In the genomic region with DNA sequence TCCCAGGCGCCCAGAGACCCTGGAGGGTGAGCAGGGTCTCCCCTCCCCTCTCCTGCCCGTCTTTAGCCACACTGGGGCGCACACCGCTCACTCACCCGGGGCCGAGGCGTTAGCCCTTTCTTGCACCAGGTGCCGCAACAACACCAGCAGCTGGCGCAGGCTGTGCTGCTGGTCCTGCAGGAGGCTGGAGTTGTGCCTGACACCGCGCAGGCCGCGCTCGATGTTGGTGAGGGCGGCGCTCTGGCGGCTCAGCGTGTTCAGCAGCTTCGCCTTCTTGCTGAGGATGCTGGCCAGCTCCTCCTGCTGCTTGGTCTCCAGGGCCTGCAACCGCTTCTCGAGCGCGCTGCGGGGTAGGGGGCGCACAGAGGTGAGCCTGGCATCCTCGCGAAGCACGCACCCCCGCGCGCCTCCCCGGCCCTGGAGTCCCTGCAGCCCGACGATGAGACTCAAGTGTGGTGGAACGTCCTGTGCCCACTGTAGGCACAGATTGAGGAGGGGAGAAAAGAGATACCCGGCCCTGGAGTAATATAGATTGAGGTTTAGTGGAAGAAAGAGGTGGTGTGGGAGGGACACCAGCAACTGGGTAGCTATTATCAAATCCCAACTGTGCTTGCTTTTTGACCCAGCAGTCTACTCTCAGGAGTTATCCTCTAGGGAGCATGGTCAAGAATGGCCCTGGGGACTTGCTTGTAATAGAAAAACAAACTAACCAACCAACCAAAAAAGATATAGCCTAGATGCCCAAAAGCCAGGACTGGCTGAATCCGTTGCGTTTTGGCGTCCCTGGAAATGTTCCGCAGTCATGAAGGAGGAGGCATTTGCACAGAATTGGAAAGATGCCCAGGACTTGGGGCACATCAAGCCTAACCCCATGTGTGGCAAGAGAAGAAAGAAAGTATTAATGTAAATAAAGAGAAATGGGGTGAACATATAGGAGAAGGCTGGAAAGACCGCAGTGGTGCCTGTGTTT, we compare ENCODE assay signal across 10 cellular contexts. TPM values are rescaled to one million over a fixed set of nuclear protein-coding genes. Genes with fewer than 3 reads are reported as not detected.
DNase-seq lines count a peak whose midpoint lies in the region; ATAC-seq, FAIRE-seq and TF ChIP-seq lines count a peak whose summit lies in the region.
"Had no signal": no experiment of that assay in that cellular context is flagged by ENCODE, and none has a peak within 500 bp of the region (broad histone marks: within the 10 kb centered on the region; RNA-seq: fewer than 3 reads in every experiment).

No MANE protein-coding gene starts in this region.

- H3K9ac ChIP-seq in BLaER1 (no peak overlapping the region), endothelial cell of umbilical vein (replicated peaks; ENCODE audit: extremely low read depth, insufficient read depth, low read length) (no peak overlapping the region), mesenchymal stem cell (ENCODE audit: low read length) (no peak overlapping the region)

- H2BK5ac ChIP-seq in mesenchymal stem cell (ENCODE audit: low read depth, low read length, poor library complexity, severe bottlenecking): no peak overlapping the region

- H3K79me1 ChIP-seq in mesenchymal stem cell (replicated peaks; ENCODE audit: low read length, poor library complexity, severe bottlenecking): no peaks in the 10 kb centered on the region

- no peak overlapping the region for H3K14ac ChIP-seq in mesenchymal stem cell (ENCODE audit: low read length in 2 of 2)

- H2BK12ac ChIP-seq in mesenchymal stem cell (ENCODE audit: low read length in 2 of 2): no peak overlapping the region

- no peaks in the 10 kb centered on the region for H3K9me1 ChIP-seq in endothelial cell of umbilical vein (replicated peaks; ENCODE audit: control insufficient read depth, extremely low read depth, insufficient read depth, low read length)

- H3K27ac ChIP-seq in BLaER1 (no peak overlapping the region), endothelial cell of umbilical vein (ENCODE audit: insufficient read depth, low read depth, low read length) (no peak overlapping the region), mesenchymal stem cell (ENCODE audit: low read length, poor library complexity, severe bottlenecking) (no peak overlapping the region)
- H3K27ac ChIP-seq: SK-N-MC, upper lobe of left lung had no signal

- DNase-seq in LNCaP clone FGC (ENCODE audit: low read depth) (peak; percentile 57), endothelial cell of umbilical vein (ENCODE audit: low read depth, low spot score) (peak; percentile 19), mesenchymal stem cell (peak; percentile 23), NCI-H2081 (lab: John Stamatoyannopoulos, UW) (no peak)
- no peak for DNase-seq in activated CD4-positive, CD25-positive, alpha-beta regulatory T cell (lab: John Stamatoyannopoulos, UW)

- no peak overlapping the region for H3K4ac ChIP-seq in mesenchymal stem cell (ENCODE audit: low read depth in 1 of 2, low read length in 2 of 2)

- dilution Hi-C loops in endothelial cell of umbilical vein (cut with MboI; ENCODE audit: extremely low pct_ligation_motif_present, low sequenced_read_pairs): no loop called here

- POLR2A ChIA-PET in endothelial cell of umbilical vein (lab: Charles Lee): no interaction called here

- H3K4me3 ChIP-seq in BLaER1: 0 out of 2 replicates have a peak overlapping the region, but pooled peaks have one; percentile 15
- H3K4me3 ChIP-seq in LNCaP clone FGC (ENCODE audit: low read depth, low read length): no peak overlapping the region
- no peak overlapping the region for H3K4me3 ChIP-seq in endothelial cell of umbilical vein (replicated peaks in 1 of 3; ENCODE audit: insufficient read depth in 1 of 3, low read depth in 1 of 3, low read length in 3 of 3)
- no peak overlapping the region for H3K4me3 ChIP-seq in mesenchymal stem cell (ENCODE audit: insufficient read depth in 1 of 2, low read depth in 1 of 2, low read length in 2 of 2)
- H3K4me3 ChIP-seq: SK-N-MC, upper lobe of left lung had no signal

- H2BK120ac ChIP-seq in mesenchymal stem cell (ENCODE audit: low read depth, low read length): no peak overlapping the region

- H3K36me3 ChIP-seq in BLaER1 (no peaks in the 10 kb centered on the region), endothelial cell of umbilical vein (ENCODE audit: control insufficient read depth in 2 of 2, extremely low read depth in 1 of 2, insufficient read depth in 2 of 2, low read length in 2 of 2) (no peaks in the 10 kb centered on the region), mesenchymal stem cell (ENCODE audit: control insufficient read depth in 1 of 2, insufficient read depth in 2 of 2, low read depth in 1 of 2, low read length in 2 of 2) (peaks cover 0 to 3% of the 10 kb centered on the region in 2 experiments)
- H3K36me3 ChIP-seq: upper lobe of left lung had no signal

- peaks cover 36% of the 10 kb centered on the region for H3K4me1 ChIP-seq in BLaER1
- no peaks in the 10 kb centered on the region for H3K4me1 ChIP-seq in endothelial cell of umbilical vein (ENCODE audit: control insufficient read depth, extremely low read depth, insufficient read depth, low read length)
- peaks cover 10% of the 10 kb centered on the region for H3K4me1 ChIP-seq in mesenchymal stem cell (ENCODE audit: control insufficient read depth, insufficient read depth, low read depth, low read length)

- peak; percentile 53 for TF ChIP-seq CTCF in LNCaP clone FGC (IDR thresholded peaks at IDR 0.05; ENCODE audit: control insufficient read depth, extremely low read depth, insufficient read depth)
- TF ChIP-seq CTCF in endothelial cell of umbilical vein (IDR thresholded peaks at IDR 0.05; ENCODE audit: extremely low read depth in 1 of 2, insufficient read depth in 1 of 2, low read depth in 1 of 2, low read length in 2 of 2): no peak

- no peaks in the 10 kb centered on the region for H3K27me3 ChIP-seq in BLaER1
- H3K27me3 ChIP-seq in endothelial cell of umbilical vein (ENCODE audit: control insufficient read depth in 2 of 2, insufficient read depth in 2 of 2, low read length in 2 of 2): peaks cover 6 to 12% of the 10 kb centered on the region in 2 experiments
- peaks cover 51 to 61% of the 10 kb centered on the region in 2 experiments for H3K27me3 ChIP-seq in mesenchymal stem cell (ENCODE audit: control insufficient read depth in 1 of 2, insufficient read depth in 1 of 2, low read length in 2 of 2)

- H2AFZ ChIP-seq in endothelial cell of umbilical vein (ENCODE audit: low read depth, low read length): no peak overlapping the region
- H2AFZ ChIP-seq in mesenchymal stem cell (ENCODE audit: low read depth, low read length): no peak overlapping the region

- H4K20me1 ChIP-seq in BLaER1: peaks cover 47% of the 10 kb centered on the region; the same call in 1 of the 2 replicates
- no peaks in the 10 kb centered on the region for H4K20me1 ChIP-seq in endothelial cell of umbilical vein (replicated peaks; ENCODE audit: control insufficient read depth, extremely low read depth, insufficient read depth, low read length)

- TF ChIP-seq POLR2A in endothelial cell of umbilical vein (IDR thresholded peaks at IDR 0.05; ENCODE audit: low read depth, low read length): no peak

- intact Hi-C loops in endothelial cell of umbilical vein (cut with micrococcal nuclease): loop anchor here (5.0 kb wide), 1 partner anchor 38 kb away; no protein-coding TSS in a partner anchor

- ATAC-seq in HG03095 (IDR thresholded peaks at IDR 0.05; ENCODE audit: unreplicated experiment) (no peak), HG02852 (IDR thresholded peaks at IDR 0.05; ENCODE audit: unreplicated experiment) (no peak)

- CTCF ChIA-PET in endothelial cell of umbilical vein (lab: Charles Lee): interaction anchor here (0.6 to 1.5 kb wide), 5 partner anchors 25 to 69 kb away, joined by 3 to 7 read pairs (median 3); partner anchors contain the start of gene FAM110A

- no peaks in the 10 kb centered on the region for H3K9me3 ChIP-seq in BLaER1
- H3K9me3 ChIP-seq in endothelial cell of umbilical vein (replicated peaks; ENCODE audit: control insufficient read depth, insufficient read depth, low read length): no peaks in the 10 kb centered on the region
- H3K9me3 ChIP-seq in mesenchymal stem cell (ENCODE audit: control insufficient read depth, low read length): no peaks in the 10 kb centered on the region
- H3K9me3 ChIP-seq: upper lobe of left lung had no signal

- H3K18ac ChIP-seq in mesenchymal stem cell (ENCODE audit: low read depth in 1 of 2, low read length in 2 of 2): no peak overlapping the region

- no TSS peak for BruUV-seq in endothelial cell of umbilical vein (replicated peaks; lab: Mats Ljungman, UMichigan)

- H4K8ac ChIP-seq in mesenchymal stem cell (ENCODE audit: low read length): no peak overlapping the region

- no peak overlapping the region for H3K23ac ChIP-seq in mesenchymal stem cell (ENCODE audit: low read length in 2 of 2)

- H3K4me2 ChIP-seq in BLaER1 (peak overlapping the region; percentile 83), endothelial cell of umbilical vein (ENCODE audit: insufficient read depth, low read length) (no peak overlapping the region), mesenchymal stem cell (ENCODE audit: low read length, poor library complexity, severe bottlenecking) (no peak overlapping the region)

- no peaks in the 10 kb centered on the region for H3K79me2 ChIP-seq in endothelial cell of umbilical vein (ENCODE audit: control insufficient read depth, insufficient read depth, low read length)

- FAIRE-seq in endothelial cell of umbilical vein (lab: Jason Lieb, UNC): no peak

- no peak overlapping the region for H4K91ac ChIP-seq in mesenchymal stem cell (ENCODE audit: low read length)

- H2AK5ac ChIP-seq in mesenchymal stem cell (ENCODE audit: low read length, severe bottlenecking): no peak overlapping the region

- 14% methylated on average over 40 of the region's 41 CpGs for WGBS in mesenchymal stem cell

- H2BK15ac ChIP-seq in mesenchymal stem cell (ENCODE audit: low read depth, poor library complexity, severe bottlenecking): no peak overlapping the region

RNA-seq across cellular contexts. Expression of gene ANGPT4, which starts 30.9 kb away (rescaled TPM):
- total RNA-seq in endothelial cell of umbilical vein: not detected in 2 replicates
- not detected in 2 replicates for polyA plus RNA-seq in endothelial cell of umbilical vein
- polyA plus RNA-seq in endothelial cell of umbilical vein (2011; cell fraction: cytosol; rRNA removed): not detected in 2 replicates
- not detected in 2 replicates for polyA plus RNA-seq in endothelial cell of umbilical vein (2011; cell fraction: nucleus; rRNA removed)
- polyA plus RNA-seq in endothelial cell of umbilical vein (2012): not detected in 2 replicates
- not detected in 2 replicates for polyA minus RNA-seq in endothelial cell of umbilical vein
- not detected for polyA minus RNA-seq in endothelial cell of umbilical vein (2011; cell fraction: cytosol; rRNA and poly(A)+ RNA removed)
- not detected in 2 replicates for polyA minus RNA-seq in endothelial cell of umbilical vein (2011; cell fraction: nucleus; rRNA and poly(A)+ RNA removed)
- 0.03 TPM for polyA plus RNA-seq in mesenchymal stem cell (2013, experiment 1 of 2)
- polyA plus RNA-seq in mesenchymal stem cell (2013, experiment 2 of 2): 0.01 TPM

RNA-seq across cellular contexts. Expression of gene FAM110A, which starts 51.8 kb away (rescaled TPM):
- total RNA-seq in endothelial cell of umbilical vein: 4.6 and 5.8 TPM in 2 replicates
- 5.4 and 7.2 TPM in 2 replicates for polyA plus RNA-seq in endothelial cell of umbilical vein
- polyA plus RNA-seq in endothelial cell of umbilical vein (2011; cell fraction: cytosol; rRNA removed): 4.5 and 4.7 TPM in 2 replicates
- 3.6 and 3.9 TPM in 2 replicates for polyA plus RNA-seq in endothelial cell of umbilical vein (2011; cell fraction: nucleus; rRNA removed)
- polyA plus RNA-seq in endothelial cell of umbilical vein (2012): 5.2 and 5.8 TPM in 2 replicates
- 2.5 and 3.5 TPM in 2 replicates for polyA minus RNA-seq in endothelial cell of umbilical vein
- polyA minus RNA-seq in endothelial cell of umbilical vein (2011; cell fraction: cytosol; rRNA and poly(A)+ RNA removed): 1.5 TPM
- 1.3 and 2.1 TPM in 2 replicates for polyA minus RNA-seq in endothelial cell of umbilical vein (2011; cell fraction: nucleus; rRNA and poly(A)+ RNA removed)
- polyA plus RNA-seq in mesenchymal stem cell (2013, experiment 1 of 2): 2.1 TPM
- polyA plus RNA-seq in mesenchymal stem cell (2013, experiment 2 of 2): 2.0 TPM

Comparison
In these comparisons a context has a peak if more than half of its experiments do, and no peak if none do; other contexts are left out.
1. DNase-seq: peak in LNCaP clone FGC (single experiment), endothelial cell of umbilical vein (single experiment) and mesenchymal stem cell (single experiment); none in NCI-H2081 (0 of 2) and activated CD4-positive, CD25-positive, alpha-beta regulatory T cell (0 of 4).